13 cellular contexts compared by ENCODE assay signal in the genomic region with DNA sequence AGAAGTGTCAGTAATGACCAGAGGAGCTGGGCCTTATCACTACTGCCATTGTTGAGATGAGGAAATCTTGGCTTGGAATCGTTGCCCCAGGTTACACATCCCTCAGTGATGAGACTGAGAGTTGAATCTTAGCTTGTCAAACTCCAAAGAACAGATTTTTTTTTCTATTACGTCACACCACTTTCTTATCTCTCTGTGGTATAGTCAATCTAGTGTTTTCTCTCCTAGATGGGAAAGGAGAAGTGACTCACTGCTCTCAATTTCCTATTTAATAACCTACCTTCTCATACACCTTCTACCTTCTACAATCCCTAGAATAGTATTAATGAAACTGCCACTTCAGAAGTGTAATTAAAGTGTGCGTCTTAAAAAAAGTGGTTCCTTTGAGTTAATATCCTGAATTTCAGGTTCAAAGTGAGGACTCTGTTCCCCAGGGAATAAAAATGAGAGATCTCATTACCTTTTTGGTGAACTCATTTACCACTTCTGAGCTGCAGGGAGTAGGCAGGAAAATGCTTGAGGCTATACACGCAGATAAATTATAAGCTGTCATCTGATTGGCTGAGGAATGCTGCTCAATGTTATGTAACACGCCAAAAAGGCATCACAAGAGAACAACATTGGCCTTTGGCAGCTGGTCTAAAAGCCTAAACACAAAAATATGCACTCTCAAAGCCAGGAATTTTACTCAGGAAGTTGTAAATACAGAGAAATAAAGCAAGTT. TPM values are rescaled to one million over a fixed set of nuclear protein-coding genes. Genes with fewer than 3 reads are reported as not detected.
DNase-seq lines count a peak whose midpoint lies in the region; ATAC-seq and TF ChIP-seq lines count a peak whose summit lies in the region.
"Had no signal": no experiment of that assay in that cellular context is flagged by ENCODE, and none has a peak within 500 bp of the region (broad histone marks: within the 10 kb centered on the region; RNA-seq: fewer than 3 reads in every experiment).

No MANE protein-coding gene starts in this region.

- H3K4me1 ChIP-seq in Peyer's patch, result no peaks in the 10 kb centered on the region
- H3K4me1 ChIP-seq: SJSA1, upper lobe of left lung had no signal

- H3K27me3 ChIP-seq in Peyer's patch, result no peaks in the 10 kb centered on the region
- H3K27me3 ChIP-seq: SJSA1, upper lobe of left lung had no signal

- TF ChIP-seq CTCF in AG09309 (IDR thresholded peaks at IDR 0.05; ENCODE audit: control insufficient read depth, insufficient read depth, low read depth, low read length, missing control alignments) (no peak), Peyer's patch (IDR thresholded peaks at IDR 0.05) (no peak)

- H3K9me3 ChIP-seq in Peyer's patch, result no peaks in the 10 kb centered on the region
- H3K9me3 ChIP-seq: SJSA1, upper lobe of left lung had no signal

- H3K36me3 ChIP-seq in Peyer's patch, result no peaks in the 10 kb centered on the region
- H3K36me3 ChIP-seq: SJSA1, upper lobe of left lung had no signal

- TF ChIP-seq POLR2A in erythroblast (IDR thresholded peaks at IDR 0.05; ENCODE audit: low read length) (no peak), Peyer's patch (IDR thresholded peaks at IDR 0.05) (no peak)

- DNase-seq in AG09309 (ENCODE audit: low read depth) (peak; percentile 80), amniotic epithelial cell (ENCODE audit: low read depth) (peak; percentile 96), kidney tubule cell (ENCODE audit: low spot score) (peak; percentile 2), erythroblast (lab: John Stamatoyannopoulos, UW) (no peak), Peyer's patch (no peak)
- DNase-seq in activated CD4-positive, alpha-beta T cell treated with anti-CD3 and anti-CD28 coated beads for 48 hours, result no peak
- DNase-seq: activated CD4-positive, alpha-beta T cell treated with anti-CD3 and anti-CD28 coated beads, Interleukin-2, amount 10 ng/mL, durations not matched to agents 24 days and 14 days; CD4-positive, alpha-beta T cell; effector memory CD4-positive, alpha-beta T cell; upper lobe of left lung had no signal

- ATAC-seq in HG02610 (IDR thresholded peaks at IDR 0.05; ENCODE audit: unreplicated experiment) (peak; percentile 57), GM18873 (IDR thresholded peaks at IDR 0.05; ENCODE audit: low FRiP score, unreplicated experiment) (no peak)

- H3K27ac ChIP-seq in Peyer's patch, result no peak overlapping the region
- H3K27ac ChIP-seq: SJSA1, upper lobe of left lung had no signal

- H3K4me3 ChIP-seq in AG09309 (ENCODE audit: control insufficient read depth, low read depth, low read length) (no peak overlapping the region), Peyer's patch (no peak overlapping the region)
- H3K4me3 ChIP-seq: SJSA1, upper lobe of left lung had no signal

RNA-seq across cellular contexts. Expression of gene MAD2L1, which starts 59.3 kb away (rescaled TPM):
- total RNA-seq in Peyer's patch, result 1 to 10 TPM in 3 of 4 donors, under 1 TPM in 1; 0.83 to 6.7 (median 1.1) TPM

Comparison
In these comparisons a context has a peak if more than half of its experiments do, and no peak if none do; other contexts are left out.
1. DNase-seq: peak in AG09309 (single experiment), amniotic epithelial cell (single experiment) and kidney tubule cell (single experiment); none in erythroblast (0 of 2), activated CD4-positive, alpha-beta T cell treated with anti-CD3 and anti-CD28 coated beads for 48 hours (single experiment) and Peyer's patch (0 of 3).